In the genomic region with DNA sequence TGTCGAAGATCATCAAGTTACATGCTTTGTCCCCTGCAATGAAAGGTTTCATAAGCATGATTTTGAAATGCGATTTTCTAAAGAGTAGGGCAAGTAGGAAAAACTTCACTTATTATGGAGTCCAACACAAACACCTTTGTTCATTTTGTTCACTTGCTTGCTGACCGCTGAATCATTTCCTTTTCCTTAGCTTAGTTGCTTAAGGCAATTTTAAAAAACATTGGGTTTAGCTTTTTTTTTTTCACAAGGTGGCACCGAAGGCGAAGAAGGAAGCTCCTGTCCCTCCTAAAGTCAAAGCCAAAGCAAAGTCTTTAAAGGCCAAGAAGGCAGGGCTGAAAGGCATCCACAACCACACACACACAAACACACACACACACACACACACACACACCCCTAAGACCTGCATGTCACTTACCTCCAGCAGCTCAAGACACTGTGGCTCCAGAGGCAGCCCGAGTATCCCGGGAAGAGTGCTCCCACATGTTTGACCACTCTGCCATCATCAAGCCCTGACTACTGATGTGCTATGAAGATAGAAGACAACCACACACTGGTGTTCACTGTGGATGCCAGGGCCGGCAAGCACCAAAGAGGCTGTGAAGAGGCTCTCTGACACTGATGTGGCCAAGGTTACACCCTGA, we compare ENCODE assay signal across 15 cellular contexts. TPM values are rescaled to one million over a fixed set of nuclear protein-coding genes. Genes with fewer than 3 reads are reported as not detected.
DNase-seq lines count a peak whose midpoint lies in the region; ATAC-seq and TF ChIP-seq lines count a peak whose summit lies in the region.
"Had no signal": no experiment of that assay in that cellular context is flagged by ENCODE, and none has a peak within 500 bp of the region (broad histone marks: within the 10 kb centered on the region; RNA-seq: fewer than 3 reads in every experiment).

No MANE protein-coding gene starts in this region.

- POLR2A ChIA-PET in WTC11 (lab: Charles Lee): interaction anchor here (0.6 kb wide), 1 partner anchor 10 kb away, joined by 3 read pairs; no protein-coding TSS in a partner anchor

- H3K4me3 ChIP-seq in subcutaneous abdominal adipose tissue (ENCODE audit: low read depth in 1 of 5, low read length in 5 of 5): peak overlapping the region in 1 of 5 donors; percentile 7
- H3K4me3 ChIP-seq: HAP-1 had no signal

- H3K9ac ChIP-seq in subcutaneous abdominal adipose tissue (ENCODE audit: low read length in 5 of 5): no peak overlapping the region

- H3K9me3 ChIP-seq in subcutaneous abdominal adipose tissue (ENCODE audit: control insufficient read depth in 5 of 5, low read length in 5 of 5): no peaks in the 10 kb centered on the region
- H3K9me3 ChIP-seq: HAP-1 had no signal

- no peaks in the 10 kb centered on the region for H3K9me3 Mint-ChIP-seq in activated T-cell treated with anti-CD3 and anti-CD28 coated beads, Interleukin-2, amount 50 U/mL, for 24 hours
- H3K9me3 Mint-ChIP-seq in WTC11 (no peaks in the 10 kb centered on the region), type B pancreatic cell (no peaks in the 10 kb centered on the region)
- H3K9me3 Mint-ChIP-seq: activated T-helper 17 cell treated with anti-CD3 and anti-CD28 coated beads, Interleukin-2, amount 50 U/mL, for 72 hours; naive B cell had no signal

- no peak for DNase-seq in activated T-cell treated with anti-CD3 and anti-CD28 coated beads, Interleukin-2, amount 50 U/mL, for 24 hours
- DNase-seq in activated T-cell treated with anti-CD3 and anti-CD28 coated beads, Interleukin-2, amount 50 U/mL, for 48 hours: no peak
- DNase-seq in WTC11 (ENCODE audit: low spot score) (no peak), foreskin melanocyte (peak; percentile 75), type B pancreatic cell (ENCODE audit: extremely low spot score, unreplicated experiment) (no peak), hippocampal formation (lab: John Stamatoyannopoulos, UW) (no peak)
- DNase-seq: activated CD4-positive, alpha-beta T cell treated with anti-CD3 and anti-CD28 coated beads for 4 hours; DND-41; islet precursor cell; naive B cell; NCI-H1694 had no signal

- no peaks in the 10 kb centered on the region for H3K27me3 Mint-ChIP-seq in activated T-cell treated with anti-CD3 and anti-CD28 coated beads, Interleukin-2, amount 50 U/mL, for 24 hours
- H3K27me3 Mint-ChIP-seq in WTC11 (ENCODE audit: low read depth): no peaks in the 10 kb centered on the region; the same call in 1 of the 2 replicates
- H3K27me3 Mint-ChIP-seq in type B pancreatic cell: no peaks in the 10 kb centered on the region
- H3K27me3 Mint-ChIP-seq: activated T-helper 17 cell treated with anti-CD3 and anti-CD28 coated beads, Interleukin-2, amount 50 U/mL, for 72 hours; naive B cell had no signal

- no peaks in the 10 kb centered on the region for H3K27me3 ChIP-seq in subcutaneous abdominal adipose tissue (ENCODE audit: control insufficient read depth in 5 of 5, insufficient read depth in 4 of 5, low read length in 5 of 5)

- H3K27ac Mint-ChIP-seq in activated T-cell treated with anti-CD3 and anti-CD28 coated beads, Interleukin-2, amount 50 U/mL, for 24 hours: peak overlapping the region; percentile 0
- H3K27ac Mint-ChIP-seq in WTC11 (0 out of 2 replicates have a peak overlapping the region, but pooled peaks have one; percentile 53), type B pancreatic cell (no peak overlapping the region)
- H3K27ac Mint-ChIP-seq: activated T-helper 17 cell treated with anti-CD3 and anti-CD28 coated beads, Interleukin-2, amount 50 U/mL, for 72 hours had no signal

- H3K36me3 ChIP-seq in subcutaneous abdominal adipose tissue (ENCODE audit: control insufficient read depth in 5 of 5, insufficient read depth in 5 of 5, low read length in 5 of 5): peaks cover 0 to 15% (median 7%) of the 10 kb centered on the region in 5 donors
- H3K36me3 ChIP-seq: HAP-1 had no signal

- H3K36me3 Mint-ChIP-seq in activated T-cell treated with anti-CD3 and anti-CD28 coated beads, Interleukin-2, amount 50 U/mL, for 24 hours (ENCODE audit: low read depth): no peaks in the 10 kb centered on the region
- H3K36me3 Mint-ChIP-seq in WTC11: peaks cover 3% of the 10 kb centered on the region; the same call in 1 of the 2 replicates
- peaks cover 34% of the 10 kb centered on the region for H3K36me3 Mint-ChIP-seq in type B pancreatic cell
- H3K36me3 Mint-ChIP-seq: naive B cell had no signal

- H3K4me1 Mint-ChIP-seq in activated T-cell treated with anti-CD3 and anti-CD28 coated beads, Interleukin-2, amount 50 U/mL, for 24 hours (ENCODE audit: low read depth): peaks cover 26% of the 10 kb centered on the region
- H3K4me1 Mint-ChIP-seq in WTC11: peaks cover 12% of the 10 kb centered on the region
- peaks cover 9% of the 10 kb centered on the region for H3K4me1 Mint-ChIP-seq in type B pancreatic cell (ENCODE audit: unreplicated experiment)

- peaks cover 0 to 12% (median 4%) of the 10 kb centered on the region in 5 donors for H3K4me1 ChIP-seq in subcutaneous abdominal adipose tissue (ENCODE audit: control insufficient read depth in 5 of 5, insufficient read depth in 5 of 5, low read length in 5 of 5)

- CTCF ChIA-PET in WTC11 (lab: Charles Lee): interaction anchor here (0.7 to 2.5 kb wide), 2 partner anchors 11 to 330 kb away, joined by 4 to 11 read pairs; partner anchors contain the start of gene MANSC1

- peak overlapping the region; percentile 39 for H3K27ac ChIP-seq in subcutaneous abdominal adipose tissue (ENCODE audit: low read depth, low read length)

- H3K4me3 Mint-ChIP-seq in activated T-cell treated with anti-CD3 and anti-CD28 coated beads, Interleukin-2, amount 50 U/mL, for 24 hours: no peak overlapping the region
- no peak overlapping the region for H3K4me3 Mint-ChIP-seq in WTC11
- H3K4me3 Mint-ChIP-seq in type B pancreatic cell: no peak overlapping the region
- H3K4me3 Mint-ChIP-seq: activated T-helper 17 cell treated with anti-CD3 and anti-CD28 coated beads, Interleukin-2, amount 50 U/mL, for 72 hours; naive B cell had no signal

- ATAC-seq in WTC11: no peak; the same call in 1 of the 2 replicates
- ATAC-seq in HG02870 (IDR thresholded peaks at IDR 0.05; ENCODE audit: unreplicated experiment): no peak
- ATAC-seq: activated T-helper 17 cell treated with anti-CD3 and anti-CD28 coated beads, Interleukin-2, amount 50 U/mL, for 72 hours had no signal

- TF ChIP-seq CTCF in WTC11 (IDR thresholded peaks at IDR 0.05) (no peak), type B pancreatic cell (conservative IDR thresholded peaks at IDR 0.05) (no peak)

TF ChIP-seq in WTC11, 78 proteins besides CTCF, POLR2A, EP300 and RAD21:
- TF ChIP-seq JAZF1 (CRISPR knock-in tag; IDR thresholded peaks at IDR 0.05) (no peak), TEAD4 (CRISPR knock-in tag; IDR thresholded peaks at IDR 0.05) (no peak), ZNF219 (CRISPR knock-in tag; IDR thresholded peaks at IDR 0.05; ENCODE audit: borderline replicate concordance) (no peak)

RNA-seq across cellular contexts. Expression of gene MANSC1, which starts 11.4 kb away (rescaled TPM):
- total RNA-seq in WTC11 (2021) (6.8 to 10.7 TPM (median 10.6 TPM) in 3 replicates), type B pancreatic cell (ENCODE audit: low replicate concordance) (16.8 and 77.1 TPM in 2 replicates)

RNA-seq across cellular contexts. Expression of gene BORCS5, which starts 18.2 kb away (rescaled TPM):
- 13.2 to 16.4 TPM (median 15.1 TPM) in 3 replicates for total RNA-seq in WTC11 (2021)
- 14.4 and 20.1 TPM in 2 replicates for total RNA-seq in type B pancreatic cell (ENCODE audit: low replicate concordance)
